ENCODE assay signal across 16 cellular contexts in genomic region chr2:57107353-57107752, GRCh38.
A peak's percentile ranks its signal among the peaks of the same experiment; 100 is the strongest.
DNase-seq lines count a peak whose midpoint lies in the region; ATAC-seq, FAIRE-seq and TF ChIP-seq lines count a peak whose summit lies in the region.
"Had no signal": no experiment of that assay in that cellular context is flagged by ENCODE, and none has a peak within 500 bp of the region (broad histone marks: within the 10 kb centered on the region; RNA-seq: fewer than 3 reads in every experiment).

No MANE protein-coding gene starts in this region.

- no peaks in the 10 kb centered on the region for H3K36me3 Mint-ChIP-seq in Calu3 (ENCODE audit: insufficient read depth, unreplicated experiment)
- no peaks in the 10 kb centered on the region for H3K36me3 Mint-ChIP-seq in activated CD4-positive, alpha-beta memory T cell treated with anti-CD3 and anti-CD28 coated beads for 36 hours
- H3K36me3 Mint-ChIP-seq: IgD-negative memory B cell had no signal

- WGBS in pancreas, 2 donors, result 6 to 9% methylated on average over 2 of the region's 2 CpGs

- BruUV-seq in Calu3 (replicated peaks; lab: Mats Ljungman, UMichigan), result no TSS peak

- POLR2A ChIA-PET in activated CD4-positive, alpha-beta memory T cell treated with anti-CD3 and anti-CD28 coated beads for 36 hours (lab: Charles Lee), result no interaction called here

- CTCF ChIA-PET in Calu3 (lab: Charles Lee), result no interaction called here
- CTCF ChIA-PET in activated CD4-positive, alpha-beta memory T cell treated with anti-CD3 and anti-CD28 coated beads for 36 hours (lab: Charles Lee), result no interaction called here

- H3K4me1 ChIP-seq in pancreas, result peaks cover 0 to 6% (median 0%) of the 10 kb centered on the region in 3 donors

- FAIRE-seq in pancreas (lab: Jason Lieb, UNC), result no peak
- FAIRE-seq in GM12892 (lab: Jason Lieb, UNC), result no peak
- FAIRE-seq in GM19239 (lab: Jason Lieb, UNC), result no peak

- H3K9me3 Mint-ChIP-seq in Calu3 (ENCODE audit: low read depth, unreplicated experiment), result peaks cover 3% of the 10 kb centered on the region
- peaks cover 29% of the 10 kb centered on the region for H3K9me3 Mint-ChIP-seq in activated CD4-positive, alpha-beta memory T cell treated with anti-CD3 and anti-CD28 coated beads for 36 hours

- peaks cover 7% of the 10 kb centered on the region for H3K4me1 Mint-ChIP-seq in Calu3 (ENCODE audit: low read depth, unreplicated experiment)
- H3K4me1 Mint-ChIP-seq in activated CD4-positive, alpha-beta memory T cell treated with anti-CD3 and anti-CD28 coated beads for 36 hours (ENCODE audit: low read depth), result no peaks in the 10 kb centered on the region
- H3K4me1 Mint-ChIP-seq: B cell, GM23338, IgD-negative memory B cell had no signal

- peak; percentile 38 to 98 (median 89) for ATAC-seq in pancreas
- ATAC-seq: GM23338 had no signal

- no peak for TF ChIP-seq POLR2A in GM12892 (IDR thresholded peaks at IDR 0.05; ENCODE audit: low read depth, low read length)

- no peaks in the 10 kb centered on the region for H3K36me3 ChIP-seq in pancreas

- no peaks in the 10 kb centered on the region for H3K27me3 ChIP-seq in pancreas

- no peaks in the 10 kb centered on the region for H3K27me3 Mint-ChIP-seq in Calu3 (ENCODE audit: unreplicated experiment)
- no peaks in the 10 kb centered on the region for H3K27me3 Mint-ChIP-seq in activated CD4-positive, alpha-beta memory T cell treated with anti-CD3 and anti-CD28 coated beads for 36 hours
- H3K27me3 Mint-ChIP-seq: B cell; CD4-positive, alpha-beta T cell; IgD-negative memory B cell had no signal

- no peak overlapping the region for H3K27ac ChIP-seq in pancreas

- TF ChIP-seq CTCF in Calu3 (IDR thresholded peaks at IDR 0.05; ENCODE audit: unreplicated experiment) (no peak), fibroblast of the aortic adventitia (IDR thresholded peaks at IDR 0.05; ENCODE audit: insufficient read depth, low read length) (no peak), pancreas (IDR thresholded peaks at IDR 0.05) (no peak)

- H3K27ac Mint-ChIP-seq in Calu3 (ENCODE audit: unreplicated experiment), result peak overlapping the region; percentile 52
- H3K27ac Mint-ChIP-seq in activated CD4-positive, alpha-beta memory T cell treated with anti-CD3 and anti-CD28 coated beads for 36 hours, result no peak overlapping the region
- H3K27ac Mint-ChIP-seq: B cell; CD4-positive, alpha-beta T cell; GM23338; IgD-negative memory B cell had no signal

- H3K4me3 ChIP-seq in fibroblast of the aortic adventitia (ENCODE audit: low read depth, low read length), result no peak overlapping the region
- H3K4me3 ChIP-seq in pancreas, result no peak overlapping the region
- H3K4me3 ChIP-seq: GM23338 had no signal

- intact Hi-C loops in Calu3 (cut with micrococcal nuclease; ENCODE audit: unreplicated experiment) (loop anchor here (2.0 to 5.0 kb wide), 2 partner anchors 27 to 35 kb away; no protein-coding TSS in a partner anchor), pancreas (cut with DNase I) (no loop called here)
- intact Hi-C loops in activated CD4-positive, alpha-beta memory T cell treated with anti-CD3 and anti-CD28 coated beads for 36 hours (cut with micrococcal nuclease), result no loop called here

- no peak for DNase-seq in Calu3
- peak; percentile 4 for DNase-seq in LoVo (ENCODE audit: low spot score)
- peak; percentile 4 for DNase-seq in fibroblast of the aortic adventitia (ENCODE audit: low read depth)
- DNase-seq in pancreas, result peak in 1 of 6 donors; percentile 26
- DNase-seq in activated CD4-positive, alpha-beta memory T cell treated with anti-CD3 and anti-CD28 coated beads for 36 hours, result no peak
- no peak for DNase-seq in GM12892 (ENCODE audit: insufficient read length)
- DNase-seq in GM19239 (ENCODE audit: insufficient read length, low spot score), result no peak
- DNase-seq: C1 segment of cervical spinal cord; CD4-positive, alpha-beta T cell; DND-41; GDM1; H7; KG1 had no signal

- H3K4me3 Mint-ChIP-seq in Calu3 (ENCODE audit: low read depth, unreplicated experiment), result no peak overlapping the region
- no peak overlapping the region for H3K4me3 Mint-ChIP-seq in activated CD4-positive, alpha-beta memory T cell treated with anti-CD3 and anti-CD28 coated beads for 36 hours
- H3K4me3 Mint-ChIP-seq: B cell; CD4-positive, alpha-beta T cell; GM23338; IgD-negative memory B cell had no signal

- no peaks in the 10 kb centered on the region for H3K9me3 ChIP-seq in pancreas

Comparison
In these comparisons a context has a peak if more than half of its experiments do, and no peak if none do; other contexts are left out.
1. DNase-seq: peak in LoVo (single experiment) and fibroblast of the aortic adventitia (single experiment); none in Calu3 (single experiment), activated CD4-positive, alpha-beta memory T cell treated with anti-CD3 and anti-CD28 coated beads for 36 hours (single experiment), GM12892 (single experiment) and GM19239 (single experiment).